ENCODE assay signal across 10 cellular contexts in genomic region chr7:46015107-46015868, GRCh38.
DNase-seq lines count a peak whose midpoint lies in the region; ATAC-seq, FAIRE-seq and TF ChIP-seq lines count a peak whose summit lies in the region.
"Had no signal": no experiment of that assay in that cellular context is flagged by ENCODE, and none has a peak within 500 bp of the region (broad histone marks: within the 10 kb centered on the region; RNA-seq: fewer than 3 reads in every experiment).

No MANE protein-coding gene starts in this region.

- FAIRE-seq in D721Med (lab: Jason Lieb, UNC), result no peak
- FAIRE-seq: TTC549 had no signal

- H3K4me3 ChIP-seq in HUES64 (ENCODE audit: low read length) (peak overlapping the region; percentile 38; the same call in 1 of the 2 replicates), iPS DF 6.9 (ENCODE audit: low read length) (no peak overlapping the region)

- peak overlapping the region; percentile 72; the same call in 1 of the 2 replicates for H3K27ac ChIP-seq in HUES64 (ENCODE audit: low read depth, low read length)
- no peak overlapping the region for H3K27ac ChIP-seq in iPS DF 6.9 (ENCODE audit: low read length)

- DNase-seq in SW480 (ENCODE audit: low spot score) (peak; percentile 45), iPS DF 6.9 (ENCODE audit: low read depth, low spot score) (peak; percentile 48), sciatic nerve (ENCODE audit: low spot score) (no peak), CD14-positive monocyte (ENCODE audit: low spot score) (no peak), D721Med (ENCODE audit: insufficient read length, low spot score) (no peak), NCI-H2227 treated with DMSO at 0.1 percent for 48 hours (lab: John Stamatoyannopoulos, UW) (no peak)
- DNase-seq in activated T-cell treated with anti-CD3 and anti-CD28 coated beads, Interleukin-2, amount 50 U/mL, for 48 hours, result no peak

- no peaks in the 10 kb centered on the region for H3K27me3 ChIP-seq in HUES64 (ENCODE audit: insufficient read depth, low read length)
- H3K27me3 ChIP-seq in iPS DF 6.9 (ENCODE audit: control insufficient read depth, insufficient read depth, low read length), result no peaks in the 10 kb centered on the region

- H3K9me3 ChIP-seq in HUES64 (ENCODE audit: insufficient read depth, low read depth, low read length), result no peaks in the 10 kb centered on the region
- H3K9me3 ChIP-seq in iPS DF 6.9 (ENCODE audit: control insufficient read depth, insufficient read depth, low read length), result no peaks in the 10 kb centered on the region

- no peak overlapping the region for H3K27ac Mint-ChIP-seq in CD14-positive monocyte
- H3K27ac Mint-ChIP-seq: dendritic cell treated with granulocyte-macrophage colony-stimulating factor and Interleukin-4, amounts not matched to agents 40 ng/mL and 50 ng/mL, for 4 days had no signal

- intact Hi-C loops in sciatic nerve (cut with DNase I), result no loop called here
- intact Hi-C loops in CD14-positive monocyte (cut with micrococcal nuclease), result no loop called here

- peak overlapping the region; percentile 52; the same call in 1 of the 2 replicates for H3K9ac ChIP-seq in HUES64 (ENCODE audit: low read depth, low read length)

- no peak overlapping the region for H3K4me3 Mint-ChIP-seq in CD14-positive monocyte
- H3K4me3 Mint-ChIP-seq: dendritic cell treated with granulocyte-macrophage colony-stimulating factor and Interleukin-4, amounts not matched to agents 40 ng/mL and 50 ng/mL, for 4 days had no signal

- ATAC-seq in sciatic nerve, result peak; percentile 41

- peaks cover 17% of the 10 kb centered on the region for H3K4me1 ChIP-seq in HUES64 (ENCODE audit: insufficient read depth, low read length)
- H3K4me1 ChIP-seq in iPS DF 6.9 (ENCODE audit: control insufficient read depth, insufficient read depth, low read length), result peaks cover 3% of the 10 kb centered on the region

- TF ChIP-seq CTCF in CD14-positive monocyte (IDR thresholded peaks at IDR 0.05) (no peak), D721Med (IDR thresholded peaks at IDR 0.05; ENCODE audit: insufficient read depth, missing control alignments) (no peak)

- no peaks in the 10 kb centered on the region for H3K36me3 ChIP-seq in HUES64 (ENCODE audit: insufficient read depth, low read length)
- no peaks in the 10 kb centered on the region for H3K36me3 ChIP-seq in iPS DF 6.9 (ENCODE audit: control insufficient read depth, insufficient read depth, low read length)

- H3K4me1 Mint-ChIP-seq in CD14-positive monocyte, result no peaks in the 10 kb centered on the region

- peaks cover 0 to 1% (median 0%) of the 10 kb centered on the region in 3 donors for H3K27me3 Mint-ChIP-seq in CD14-positive monocyte (ENCODE audit: low read depth in 3 of 3)
- H3K27me3 Mint-ChIP-seq: dendritic cell treated with granulocyte-macrophage colony-stimulating factor and Interleukin-4, amounts not matched to agents 40 ng/mL and 50 ng/mL, for 4 days had no signal

- WGBS in HUES64, result 36% methylated on average over 13 of the region's 13 CpGs
- no CpG with 5 or more reads among the region's 13 CpGs for WGBS in iPS DF 6.9 (ENCODE audit: insufficient coverage, insufficient read length)

- no peaks in the 10 kb centered on the region for H3K36me3 Mint-ChIP-seq in CD14-positive monocyte

- peaks cover 0 to 8% (median 2%) of the 10 kb centered on the region in 7 donors for H3K9me3 Mint-ChIP-seq in CD14-positive monocyte
- H3K9me3 Mint-ChIP-seq: dendritic cell treated with granulocyte-macrophage colony-stimulating factor and Interleukin-4, amounts not matched to agents 40 ng/mL and 50 ng/mL, for 4 days had no signal

Comparison
In these comparisons a context has a peak if more than half of its experiments do, and no peak if none do; other contexts are left out.
1. DNase-seq: peak in SW480 (single experiment) and iPS DF 6.9 (single experiment); none in sciatic nerve (single experiment), activated T-cell treated with anti-CD3 and anti-CD28 coated beads, Interleukin-2, amount 50 U/mL, for 48 hours (0 of 2), CD14-positive monocyte (single experiment), D721Med (single experiment) and NCI-H2227 treated with DMSO at 0.1 percent for 48 hours (single experiment).